ENCODE assay signal across 3 cellular contexts in genomic region chr22:22693531-22693884, GRCh38.
TF ChIP-seq lines count a peak whose summit lies in the region.

No MANE protein-coding gene starts in this region.

TF ChIP-seq in liver, 16 proteins besides CTCF, POLR2A, EP300 and RAD21:
- TF ChIP-seq SP1 (IDR thresholded peaks at IDR 0.05) (peak; percentile 34), HNF4A (conservative IDR thresholded peaks at IDR 0.05) (peak in 1 of 2 donors; percentile 6), RXRA (IDR thresholded peaks at IDR 0.05) (no peak), JUND (IDR thresholded peaks at IDR 0.05) (peak; percentile 24 to 77), HNF4G (IDR thresholded peaks at IDR 0.05) (no peak), EGR1 (IDR thresholded peaks at IDR 0.05; ENCODE audit: low read depth in 2 of 2) (no peak), TAF1 (conservative IDR thresholded peaks at IDR 0.05) (no peak), YY1 (IDR thresholded peaks at IDR 0.05) (no peak), FOXA2 (IDR thresholded peaks at IDR 0.05) (no peak), MAX (IDR thresholded peaks at IDR 0.05) (no peak), ZBTB33 (IDR thresholded peaks at IDR 0.05) (no peak), GABPA (IDR thresholded peaks at IDR 0.05 in 1 of 2, conservative IDR thresholded peaks at IDR 0.05 in 1 of 2) (no peak), FOXA1 (IDR thresholded peaks at IDR 0.05) (no peak), REST (IDR thresholded peaks at IDR 0.05) (no peak), ATF3 (IDR thresholded peaks at IDR 0.05) (no peak), NR2F2 (IDR thresholded peaks at IDR 0.05) (no peak)

TF ChIP-seq in HepG2, 621 proteins besides CTCF, POLR2A, EP300 and RAD21:
- TF ChIP-seq KLF13 (CRISPR knock-in tag; IDR thresholded peaks at IDR 0.05) (no peak), CREBL2 (CRISPR knock-in tag; IDR thresholded peaks at IDR 0.05; ENCODE audit: borderline replicate concordance) (no peak), SIN3A (IDR thresholded peaks at IDR 0.05; ENCODE audit: borderline replicate concordance, low read depth, low read length) (no peak), FOXK2 (IDR thresholded peaks at IDR 0.05) (no peak), TCF7L2 (IDR thresholded peaks at IDR 0.05; ENCODE audit: low read depth, low read length) (no peak), PHF8 (CRISPR knock-in tag; IDR thresholded peaks at IDR 0.05) (no peak), CERS6 (CRISPR knock-in tag; IDR thresholded peaks at IDR 0.05) (no peak), KLF12 (CRISPR knock-in tag; IDR thresholded peaks at IDR 0.05; ENCODE audit: borderline replicate concordance) (no peak), ZNF775 (CRISPR knock-in tag; IDR thresholded peaks at IDR 0.05; ENCODE audit: borderline replicate concordance) (no peak), ZNF484 (CRISPR knock-in tag; IDR thresholded peaks at IDR 0.05; ENCODE audit: borderline replicate concordance, low read depth) (no peak), KAT7 (CRISPR knock-in tag; IDR thresholded peaks at IDR 0.05; ENCODE audit: borderline replicate concordance) (no peak), ZBTB10 (CRISPR knock-in tag; IDR thresholded peaks at IDR 0.05; ENCODE audit: borderline replicate concordance) (no peak), SAFB2 (CRISPR knock-in tag; IDR thresholded peaks at IDR 0.05; ENCODE audit: borderline replicate concordance, low read depth) (no peak), TFAP4 (IDR thresholded peaks at IDR 0.05; ENCODE audit: borderline replicate concordance, low read depth) (no peak), MIXL1 (CRISPR knock-in tag; IDR thresholded peaks at IDR 0.05) (no peak), SKIL (CRISPR knock-in tag; IDR thresholded peaks at IDR 0.05; ENCODE audit: borderline replicate concordance) (no peak), ATF3 (CRISPR knock-in tag; IDR thresholded peaks at IDR 0.05) (no peak), MIER3 (CRISPR knock-in tag; IDR thresholded peaks at IDR 0.05; ENCODE audit: borderline replicate concordance) (no peak), FOXA1 (IDR thresholded peaks at IDR 0.05) (no peak), FOXA1 (CRISPR knock-in tag; IDR thresholded peaks at IDR 0.05) (no peak), PLSCR1 (CRISPR knock-in tag; IDR thresholded peaks at IDR 0.05; ENCODE audit: borderline replicate concordance) (no peak)

TF ChIP-seq in K562, 482 proteins besides CTCF, POLR2A, EP300 and RAD21:
- no peak for TF ChIP-seq HDAC6 (IDR thresholded peaks at IDR 0.05; ENCODE audit: low read depth, low read length)
- no peak for TF ChIP-seq YY1 (IDR thresholded peaks at IDR 0.05; ENCODE audit: borderline replicate concordance in 1 of 3, control insufficient read depth in 1 of 3, extremely low read depth in 1 of 3, insufficient read depth in 3 of 3, insufficient read length in 1 of 3, insufficient replicate concordance in 2 of 3, low read depth in 1 of 3, low read length in 2 of 3)
- no peak for TF ChIP-seq ZNF561 (CRISPR knock-in tag; conservative IDR thresholded peaks at IDR 0.05)
- no peak for TF ChIP-seq BRD4 (IDR thresholded peaks at IDR 0.05)
- TF ChIP-seq ZBTB1 (CRISPR knock-in tag; IDR thresholded peaks at IDR 0.05; ENCODE audit: borderline replicate concordance, low read depth): no peak
- no peak for TF ChIP-seq ZBTB40 (IDR thresholded peaks at IDR 0.05)
- TF ChIP-seq ZBTB40 (CRISPR knock-in tag; IDR thresholded peaks at IDR 0.05): 0 out of 2 replicates have a peak, but pooled peaks have one; percentile 9
- TF ChIP-seq UBTF (IDR thresholded peaks at IDR 0.05; ENCODE audit: borderline replicate concordance in 1 of 2, low read depth in 2 of 2, low read length in 2 of 2): 0 out of 4 replicates have a peak, but pooled peaks of 1 of the 2 experiments have one; percentile 61
- TF ChIP-seq ZSCAN29 (IDR thresholded peaks at IDR 0.05): no peak
- TF ChIP-seq YBX1 (IDR thresholded peaks at IDR 0.05): no peak
- TF ChIP-seq ZNF785 (CRISPR knock-in tag; IDR thresholded peaks at IDR 0.05): no peak
- TF ChIP-seq NFE2L1 (tag; IDR thresholded peaks at IDR 0.05; ENCODE audit: borderline replicate concordance, low read depth): no peak
- TF ChIP-seq ZNF639 (CRISPR knock-in tag; conservative IDR thresholded peaks at IDR 0.05 in 1 of 2, IDR thresholded peaks at IDR 0.05 in 1 of 2): peak in 1 of 2 experiments; percentile 87; a peak in 1 of 4 replicates
- TF ChIP-seq DACH1 (IDR thresholded peaks at IDR 0.05; ENCODE audit: partially characterized antibody): no peak
- no peak for TF ChIP-seq GABPA (tag; conservative IDR thresholded peaks at IDR 0.05; ENCODE audit: low read depth)
- TF ChIP-seq CREB5 (CRISPR knock-in tag; IDR thresholded peaks at IDR 0.05): no peak
- TF ChIP-seq ZNF449 (CRISPR knock-in tag; IDR thresholded peaks at IDR 0.05): no peak
- no peak for TF ChIP-seq FOS (IDR thresholded peaks at IDR 0.05; ENCODE audit: extremely low read depth, insufficient read length)
- no peak for TF ChIP-seq MYC (IDR thresholded peaks at IDR 0.05; ENCODE audit: low read depth, low read length)
- TF ChIP-seq MYC (CRISPR knock-in tag; IDR thresholded peaks at IDR 0.05; ENCODE audit: borderline replicate concordance, low read depth): no peak
